Comparison of ENCODE assay signal across 23 cellular contexts in the genomic region with DNA sequence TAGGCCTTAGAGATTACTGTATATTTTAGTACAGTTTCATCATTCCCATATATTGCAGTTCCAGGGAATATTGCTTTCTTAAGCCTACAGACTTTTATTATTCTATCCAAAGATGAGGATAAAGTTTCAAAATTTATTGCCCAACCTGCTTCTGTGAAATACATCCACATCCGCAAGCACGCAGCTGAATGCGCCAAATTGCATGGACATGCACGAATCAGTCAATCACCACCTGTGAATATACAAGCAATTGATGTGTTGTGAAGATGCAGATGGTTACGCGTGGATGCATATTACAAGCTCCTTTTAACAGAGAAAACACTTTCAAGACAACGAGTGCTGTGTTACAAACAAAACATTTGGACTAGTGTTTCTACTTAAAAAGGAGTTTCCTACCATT.
"Had no signal": no experiment of that assay in that cellular context is flagged by ENCODE, and none has a peak within 500 bp of the region (broad histone marks: within the 10 kb centered on the region; RNA-seq: fewer than 3 reads in every experiment).

No MANE protein-coding gene starts in this region.

- DNase-seq: effector CD8-positive, alpha-beta T cell; endodermal cell; foreskin fibroblast; gastrocnemius medialis; head of caudate nucleus; natural killer cell; occipital lobe; ovary; posterior cingulate gyrus; psoas muscle; right cardiac atrium; sigmoid colon; stimulated activated CD4-positive, alpha-beta T cell treated with anti-CD3 and anti-CD28 coated beads, Interleukin-2, amount 100 ng/mL, for 24 hours; stimulated activated CD4-positive, alpha-beta T cell treated with anti-CD3 and anti-CD28 coated beads, Interleukin-4, amount 100 ng/mL, for 4 hours; stimulated activated naive CD8-positive, alpha-beta T cell treated with anti-CD3 and anti-CD28 coated beads, Interleukin-15, Interleukin-2, amounts not matched to agents 100 U/mL and 50 U/mL, for 24 hours; substantia nigra; testis; tibial artery had no signal

- H3K36me3 ChIP-seq: gastrocnemius medialis, ovary, sigmoid colon, tibial artery had no signal

- H3K9me3 ChIP-seq: gastrocnemius medialis, ovary, psoas muscle, sigmoid colon, testis, tibial artery had no signal

- ATAC-seq: esophagus mucosa; gastrocnemius medialis; left lobe of liver; natural killer cell; psoas muscle; right cardiac atrium; stimulated activated memory B cell treated with anti-CD40 and anti-IgM and Interleukin-4, amounts not matched to agents 10 μg/mL and 1 μg/mL and 100 μg/mL, for 72 hours; stimulated activated naive CD8-positive, alpha-beta T cell treated with anti-CD3 and anti-CD28 coated beads, Interleukin-15, Interleukin-2, amounts not matched to agents 100 U/mL and 50 U/mL, for 24 hours had no signal

- H3K4me3 ChIP-seq: gastrocnemius medialis, lung, ovary, psoas muscle, sigmoid colon, testis, tibial artery had no signal

- H3K4me1 ChIP-seq: gastrocnemius medialis, psoas muscle, sigmoid colon, testis, tibial artery had no signal

- H3K27ac ChIP-seq: epithelial cell of prostate, gastrocnemius medialis, ovary, psoas muscle, sigmoid colon, testis, tibial artery had no signal
